In the genomic region with DNA sequence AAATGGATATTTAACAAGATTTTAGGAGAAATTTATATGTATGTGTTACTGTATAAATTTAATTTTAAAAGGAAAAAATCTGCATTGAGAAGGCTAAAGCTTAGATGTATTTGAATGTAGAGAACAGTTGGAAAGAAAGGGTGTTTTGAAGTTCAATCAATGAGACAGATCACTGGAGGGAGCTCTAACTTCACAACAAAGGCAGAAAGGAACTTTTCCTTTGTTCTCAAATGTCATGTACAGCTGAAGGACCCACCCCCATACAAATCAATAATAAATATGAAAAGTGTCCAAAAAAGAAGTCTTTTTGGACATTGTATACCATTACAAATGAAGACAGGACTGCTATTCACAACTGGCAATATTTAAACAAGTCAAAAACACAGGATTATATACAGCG, we compare ENCODE assay signal across 1 cellular context.
TF ChIP-seq lines count a peak whose summit lies in the region.

No MANE protein-coding gene starts in this region.

TF ChIP-seq in H1, 55 proteins besides CTCF, POLR2A, EP300 and RAD21 (continued from another document):
- TF ChIP-seq ATF3 (IDR thresholded peaks at IDR 0.05; ENCODE audit: insufficient read depth, low read depth, low read length) (no peak), GTF2F1 (IDR thresholded peaks at IDR 0.05; ENCODE audit: borderline replicate concordance, low read depth, low read length) (no peak)
TF ChIP-seq in H1: peak in this region for 0.
